1 cellular context compared by ENCODE assay signal in the genomic region with DNA sequence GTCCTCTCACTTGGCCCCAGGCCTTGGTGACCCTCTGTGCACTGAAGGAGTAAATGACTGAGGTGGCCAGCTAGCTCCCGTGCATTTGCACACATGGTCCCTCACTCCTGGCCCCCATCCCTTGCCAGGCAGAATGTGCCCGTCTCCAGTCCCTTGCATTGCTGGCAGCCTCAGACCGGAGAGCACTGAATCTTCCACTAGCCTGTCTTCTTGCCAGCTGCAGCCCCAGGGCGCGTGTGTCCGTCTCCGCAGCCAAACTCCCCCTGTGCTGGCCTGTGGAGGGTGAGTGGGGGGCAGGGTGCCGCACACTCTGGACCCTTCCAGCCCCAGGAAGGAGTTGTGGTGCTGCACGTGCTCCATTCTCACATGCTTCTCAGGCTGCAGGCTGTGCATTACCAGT.
TF ChIP-seq lines count a peak whose summit lies in the region.

No MANE protein-coding gene starts in this region.

TF ChIP-seq in GM23338, 12 proteins besides CTCF, POLR2A, EP300 and RAD21 (continued from another document):
- no peak for TF ChIP-seq STAT1 (IDR thresholded peaks at IDR 0.05; ENCODE audit: unreplicated experiment)
- TF ChIP-seq, protein P1, sequence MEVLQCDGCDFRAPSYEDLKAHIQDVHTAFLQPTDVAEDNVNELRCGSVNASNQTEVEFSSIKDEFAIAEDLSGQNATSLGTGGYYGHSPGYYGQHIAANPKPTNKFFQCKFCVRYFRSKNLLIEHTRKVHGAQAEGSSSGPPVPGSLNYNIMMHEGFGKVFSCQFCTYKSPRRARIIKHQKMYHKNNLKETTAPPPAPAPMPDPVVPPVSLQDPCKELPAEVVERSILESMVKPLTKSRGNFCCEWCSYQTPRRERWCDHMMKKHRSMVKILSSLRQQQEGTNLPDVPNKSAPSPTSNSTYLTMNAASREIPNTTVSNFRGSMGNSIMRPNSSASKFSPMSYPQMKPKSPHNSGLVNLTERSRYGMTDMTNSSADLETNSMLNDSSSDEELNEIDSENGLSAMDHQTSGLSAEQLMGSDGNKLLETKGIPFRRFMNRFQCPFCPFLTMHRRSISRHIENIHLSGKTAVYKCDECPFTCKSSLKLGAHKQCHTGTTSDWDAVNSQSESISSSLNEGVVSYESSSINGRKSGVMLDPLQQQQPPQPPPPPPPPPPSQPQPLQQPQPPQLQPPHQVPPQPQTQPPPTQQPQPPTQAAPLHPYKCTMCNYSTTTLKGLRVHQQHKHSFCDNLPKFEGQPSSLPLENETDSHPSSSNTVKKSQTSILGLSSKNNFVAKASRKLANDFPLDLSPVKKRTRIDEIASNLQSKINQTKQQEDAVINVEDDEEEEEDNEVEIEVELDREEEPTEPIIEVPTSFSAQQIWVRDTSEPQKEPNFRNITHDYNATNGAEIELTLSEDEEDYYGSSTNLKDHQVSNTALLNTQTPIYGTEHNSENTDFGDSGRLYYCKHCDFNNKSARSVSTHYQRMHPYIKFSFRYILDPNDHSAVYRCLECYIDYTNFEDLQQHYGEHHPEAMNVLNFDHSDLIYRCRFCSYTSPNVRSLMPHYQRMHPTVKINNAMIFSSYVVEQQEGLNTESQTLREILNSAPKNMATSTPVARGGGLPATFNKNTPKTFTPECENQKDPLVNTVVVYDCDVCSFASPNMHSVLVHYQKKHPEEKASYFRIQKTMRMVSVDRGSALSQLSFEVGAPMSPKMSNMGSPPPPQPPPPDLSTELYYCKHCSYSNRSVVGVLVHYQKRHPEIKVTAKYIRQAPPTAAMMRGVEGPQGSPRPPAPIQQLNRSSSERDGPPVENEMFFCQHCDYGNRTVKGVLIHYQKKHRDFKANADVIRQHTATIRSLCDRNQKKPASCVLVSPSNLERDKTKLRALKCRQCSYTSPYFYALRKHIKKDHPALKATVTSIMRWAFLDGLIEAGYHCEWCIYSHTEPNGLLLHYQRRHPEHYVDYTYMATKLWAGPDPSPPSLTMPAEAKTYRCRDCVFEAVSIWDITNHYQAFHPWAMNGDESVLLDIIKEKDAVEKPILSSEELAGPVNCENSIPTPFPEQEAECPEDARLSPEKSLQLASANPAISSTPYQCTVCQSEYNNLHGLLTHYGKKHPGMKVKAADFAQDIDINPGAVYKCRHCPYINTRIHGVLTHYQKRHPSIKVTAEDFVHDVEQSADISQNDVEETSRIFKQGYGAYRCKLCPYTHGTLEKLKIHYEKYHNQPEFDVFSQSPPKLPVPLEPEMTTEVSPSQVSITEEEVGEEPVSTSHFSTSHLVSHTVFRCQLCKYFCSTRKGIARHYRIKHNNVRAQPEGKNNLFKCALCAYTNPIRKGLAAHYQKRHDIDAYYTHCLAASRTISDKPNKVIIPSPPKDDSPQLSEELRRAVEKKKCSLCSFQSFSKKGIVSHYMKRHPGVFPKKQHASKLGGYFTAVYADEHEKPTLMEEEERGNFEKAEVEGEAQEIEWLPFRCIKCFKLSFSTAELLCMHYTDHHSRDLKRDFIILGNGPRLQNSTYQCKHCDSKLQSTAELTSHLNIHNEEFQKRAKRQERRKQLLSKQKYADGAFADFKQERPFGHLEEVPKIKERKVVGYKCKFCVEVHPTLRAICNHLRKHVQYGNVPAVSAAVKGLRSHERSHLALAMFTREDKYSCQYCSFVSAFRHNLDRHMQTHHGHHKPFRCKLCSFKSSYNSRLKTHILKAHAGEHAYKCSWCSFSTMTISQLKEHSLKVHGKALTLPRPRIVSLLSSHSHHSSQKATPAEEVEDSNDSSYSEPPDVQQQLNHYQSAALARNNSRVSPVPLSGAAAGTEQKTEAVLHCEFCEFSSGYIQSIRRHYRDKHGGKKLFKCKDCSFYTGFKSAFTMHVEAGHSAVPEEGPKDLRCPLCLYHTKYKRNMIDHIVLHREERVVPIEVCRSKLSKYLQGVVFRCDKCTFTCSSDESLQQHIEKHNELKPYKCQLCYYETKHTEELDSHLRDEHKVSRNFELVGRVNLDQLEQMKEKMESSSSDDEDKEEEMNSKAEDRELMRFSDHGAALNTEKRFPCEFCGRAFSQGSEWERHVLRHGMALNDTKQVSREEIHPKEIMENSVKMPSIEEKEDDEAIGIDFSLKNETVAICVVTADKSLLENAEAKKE (CRISPR knock-in tag; IDR thresholded peaks at IDR 0.05): no peak
